Comparison of ENCODE assay signal across 8 cellular contexts in genomic region chr3:130892759-130893239, GRCh38. TPM values are rescaled to one million over a fixed set of nuclear protein-coding genes. Genes with fewer than 3 reads are reported as not detected.
DNase-seq lines count a peak whose midpoint lies in the region; ATAC-seq, FAIRE-seq and TF ChIP-seq lines count a peak whose summit lies in the region.

No MANE protein-coding gene starts in this region.

- ATAC-seq in GM21381 (IDR thresholded peaks at IDR 0.05; ENCODE audit: unreplicated experiment) (peak; percentile 33), esophagus mucosa (peak; percentile 71)
- peak; percentile 55 to 60 for ATAC-seq in stimulated activated naive B cell treated with anti-CD40 and anti-IgM and Interleukin-4, amounts not matched to agents 10 μg/mL and 1 μg/mL and 100 μg/mL, for 72 hours (replicated peaks)

- H3K27me3 ChIP-seq in muscle layer of duodenum (ENCODE audit: low read depth, low read length): no peaks in the 10 kb centered on the region

- H3K36me3 Mint-ChIP-seq in Calu3 (ENCODE audit: insufficient read depth, unreplicated experiment): peaks cover 37% of the 10 kb centered on the region
- H3K36me3 Mint-ChIP-seq in stimulated activated naive B cell treated with anti-CD40 and anti-IgM and Interleukin-4, amounts not matched to agents 10 μg/mL and 1 μg/mL and 100 μg/mL, for 72 hours: peaks cover 0 to 5% of the 10 kb centered on the region in 2 donors

- DNase-seq in Calu3: peak; percentile 87
- peak; percentile 70 for DNase-seq in HTR-8/SVneo (ENCODE audit: insufficient read length, low spot score)
- peak; percentile 29 for DNase-seq in NK-92 (lab: John Stamatoyannopoulos, UW; ENCODE audit: unreplicated experiment)
- DNase-seq in activated T-cell treated with anti-CD3 and anti-CD28 coated beads for 24 hours (ENCODE audit: low read depth): peak; percentile 55
- peak; percentile 58 for DNase-seq in stimulated activated naive B cell treated with anti-CD40 and anti-IgM and Interleukin-4, amounts not matched to agents 10 μg/mL and 1 μg/mL and 100 μg/mL, for 72 hours

- FAIRE-seq in HTR-8/SVneo (lab: Jason Lieb, UNC): no peak

- H3K36me3 ChIP-seq in muscle layer of duodenum (ENCODE audit: control insufficient read depth in 1 of 2, insufficient read depth in 2 of 2, low read length in 2 of 2): no peaks in the 10 kb centered on the region

- peak overlapping the region; percentile 93 for H3K4me3 Mint-ChIP-seq in Calu3 (ENCODE audit: low read depth, unreplicated experiment)
- peak overlapping the region; percentile 88 to 98 for H3K4me3 Mint-ChIP-seq in stimulated activated naive B cell treated with anti-CD40 and anti-IgM and Interleukin-4, amounts not matched to agents 10 μg/mL and 1 μg/mL and 100 μg/mL, for 72 hours

- intact Hi-C loops in Calu3 (cut with micrococcal nuclease; ENCODE audit: unreplicated experiment): loop anchor here (1.0 to 5.0 kb wide), 5 partner anchors 42 to 615 kb away; no protein-coding TSS in a partner anchor

- no peaks in the 10 kb centered on the region for H3K9me3 ChIP-seq in muscle layer of duodenum (ENCODE audit: control insufficient read depth in 1 of 2, low read length in 2 of 2)

- peak overlapping the region; percentile 98 for H3K27ac ChIP-seq in muscle layer of duodenum (ENCODE audit: low read length)

- H3K27me3 Mint-ChIP-seq in Calu3 (ENCODE audit: unreplicated experiment): no peaks in the 10 kb centered on the region
- H3K27me3 Mint-ChIP-seq in stimulated activated naive B cell treated with anti-CD40 and anti-IgM and Interleukin-4, amounts not matched to agents 10 μg/mL and 1 μg/mL and 100 μg/mL, for 72 hours: peaks cover 0 to 7% of the 10 kb centered on the region in 2 donors

- H3K4me3 ChIP-seq in muscle layer of duodenum (ENCODE audit: low read depth in 1 of 2, low read length in 2 of 2): peak overlapping the region; percentile 84 to 93

- H3K9me3 Mint-ChIP-seq in Calu3 (ENCODE audit: low read depth, unreplicated experiment): no peaks in the 10 kb centered on the region
- H3K9me3 Mint-ChIP-seq in stimulated activated naive B cell treated with anti-CD40 and anti-IgM and Interleukin-4, amounts not matched to agents 10 μg/mL and 1 μg/mL and 100 μg/mL, for 72 hours: no peaks in the 10 kb centered on the region

- CTCF ChIA-PET in Calu3 (lab: Charles Lee): interaction anchor here (0.8 to 3.1 kb wide), 13 partner anchors 8 to 489 kb away, joined by 3 to 44 read pairs (median 6); partner anchors contain the start of gene NUDT16

- peak; percentile 92 for TF ChIP-seq CTCF in Calu3 (IDR thresholded peaks at IDR 0.05; ENCODE audit: unreplicated experiment)

- H3K27ac Mint-ChIP-seq in Calu3 (ENCODE audit: unreplicated experiment): peak overlapping the region; percentile 98
- peak overlapping the region; percentile 98 for H3K27ac Mint-ChIP-seq in stimulated activated naive B cell treated with anti-CD40 and anti-IgM and Interleukin-4, amounts not matched to agents 10 μg/mL and 1 μg/mL and 100 μg/mL, for 72 hours

- peaks cover 28% of the 10 kb centered on the region for H3K4me1 Mint-ChIP-seq in Calu3 (ENCODE audit: low read depth, unreplicated experiment)
- H3K4me1 Mint-ChIP-seq in stimulated activated naive B cell treated with anti-CD40 and anti-IgM and Interleukin-4, amounts not matched to agents 10 μg/mL and 1 μg/mL and 100 μg/mL, for 72 hours: peaks cover 15 to 32% of the 10 kb centered on the region in 2 donors

- no TSS peak for BruUV-seq in Calu3 (replicated peaks; lab: Mats Ljungman, UMichigan)

- peaks cover 12 to 13% of the 10 kb centered on the region in 2 donors for H3K4me1 ChIP-seq in muscle layer of duodenum (ENCODE audit: control insufficient read depth in 1 of 2, insufficient read depth in 2 of 2, low read length in 2 of 2)

RNA-seq across cellular contexts. Expression of gene ATP2C1, which starts 1.1 kb away (rescaled TPM):
- total RNA-seq in Calu3 (2022): 267 and 361 TPM in 2 replicates
- 33.9 TPM for total RNA-seq in esophagus mucosa

Comparison
In these comparisons a context has a peak if more than half of its experiments do, and no peak if none do; other contexts are left out.
1. Peak in every context shown above with its lines: DNase-seq, ATAC-seq, H3K4me3 ChIP-seq and H3K27ac ChIP-seq.
2. DNase-seq: peak in every context shown above with its lines; median percentile 87 in Calu3; 70 in HTR-8/SVneo; 58 in stimulated activated naive B cell treated with anti-CD40 and anti-IgM and Interleukin-4, amounts not matched to agents 10 μg/mL and 1 μg/mL and 100 μg/mL, for 72 hours; 55 in activated T-cell treated with anti-CD3 and anti-CD28 coated beads for 24 hours; 29 in NK-92.